Comparison of ENCODE assay signal across 12 cellular contexts in genomic region chr3:153399636-153400035, GRCh38.
DNase-seq lines count a peak whose midpoint lies in the region; ATAC-seq, FAIRE-seq and TF ChIP-seq lines count a peak whose summit lies in the region.
"Had no signal": no experiment of that assay in that cellular context is flagged by ENCODE, and none has a peak within 500 bp of the region (broad histone marks: within the 10 kb centered on the region; RNA-seq: fewer than 3 reads in every experiment).

No MANE protein-coding gene starts in this region.

- intact Hi-C loops in sciatic nerve (cut with DNase I), result no loop called here

- TF ChIP-seq CTCF in Loucy (conservative IDR thresholded peaks at IDR 0.05; ENCODE audit: low read length) (no peak), parathyroid adenoma (IDR thresholded peaks at IDR 0.05) (no peak)

- no peaks in the 10 kb centered on the region for H4K20me1 ChIP-seq in Loucy (ENCODE audit: insufficient read depth, low read length, poor library complexity, severe bottlenecking)

- peak; percentile 86 for ATAC-seq in HG02623 (IDR thresholded peaks at IDR 0.05; ENCODE audit: unreplicated experiment)
- no peak for ATAC-seq in sciatic nerve

- FAIRE-seq in HTR-8/SVneo (lab: Jason Lieb, UNC), result no peak

- H3K4me1 ChIP-seq in Loucy (ENCODE audit: insufficient read depth, low read length, poor library complexity, severe bottlenecking) (peaks cover 7% of the 10 kb centered on the region), parathyroid adenoma (no peaks in the 10 kb centered on the region)

- H3K79me2 ChIP-seq in Loucy (ENCODE audit: insufficient read depth, low read length), result no peaks in the 10 kb centered on the region
- no peaks in the 10 kb centered on the region for H3K79me2 ChIP-seq in parathyroid adenoma

- H3K27me3 ChIP-seq in Loucy (ENCODE audit: insufficient read depth, low read length, poor library complexity, severe bottlenecking), result no peaks in the 10 kb centered on the region
- no peaks in the 10 kb centered on the region for H3K27me3 ChIP-seq in parathyroid adenoma (ENCODE audit: control insufficient read depth, insufficient read depth, low read length)

- no peak overlapping the region for H3K27ac ChIP-seq in parathyroid adenoma
- H3K27ac ChIP-seq: VCaP had no signal

- H3K4me3 ChIP-seq in Loucy (ENCODE audit: low read length, poor library complexity, severe bottlenecking) (peak overlapping the region; percentile 30), parathyroid adenoma (ENCODE audit: low read depth, low read length) (no peak overlapping the region)

- DNase-seq in NOMO-1 treated with DMSO at 0.1 percent for 48 hours (lab: John Stamatoyannopoulos, UW; ENCODE audit: unreplicated experiment) (peak; percentile 32), NOMO-1 treated with dmso at 0.1 percent for 144 hours (lab: John Stamatoyannopoulos, UW; ENCODE audit: unreplicated experiment) (no peak), HTR-8/SVneo (ENCODE audit: insufficient read length, low spot score) (no peak), sciatic nerve (ENCODE audit: low spot score) (no peak), AG20443 (ENCODE audit: low spot score) (no peak)
- DNase-seq: 8988T; central memory CD4-positive, alpha-beta T cell; NCI-H1930 had no signal

- H2AFZ ChIP-seq in Loucy (ENCODE audit: low read length) (peak overlapping the region; percentile 76), parathyroid adenoma (peak overlapping the region; percentile 21)

- H3K9me3 ChIP-seq in Loucy (ENCODE audit: insufficient read depth, low read depth, low read length), result no peaks in the 10 kb centered on the region
- no peaks in the 10 kb centered on the region for H3K9me3 ChIP-seq in parathyroid adenoma (ENCODE audit: control insufficient read depth, low read length)

- no peak overlapping the region for H3K9ac ChIP-seq in Loucy (ENCODE audit: low read depth, low read length, poor library complexity, severe bottlenecking)
- no peak overlapping the region for H3K9ac ChIP-seq in parathyroid adenoma

- H3F3A ChIP-seq in Loucy (ENCODE audit: low read depth), result no peaks in the 10 kb centered on the region

- H3K36me3 ChIP-seq in Loucy (ENCODE audit: insufficient read depth, low read length), result no peaks in the 10 kb centered on the region
- no peaks in the 10 kb centered on the region for H3K36me3 ChIP-seq in parathyroid adenoma (ENCODE audit: control insufficient read depth, insufficient read depth, low read length)

- peak overlapping the region; percentile 47 for H3K4me2 ChIP-seq in Loucy (ENCODE audit: low read depth, low read length, poor library complexity, severe bottlenecking)
- H3K4me2 ChIP-seq in parathyroid adenoma (ENCODE audit: low read length), result no peak overlapping the region

- H3K9me2 ChIP-seq in Loucy (replicated peaks; ENCODE audit: low read depth, low read length), result no peaks in the 10 kb centered on the region
